In the genomic region with DNA sequence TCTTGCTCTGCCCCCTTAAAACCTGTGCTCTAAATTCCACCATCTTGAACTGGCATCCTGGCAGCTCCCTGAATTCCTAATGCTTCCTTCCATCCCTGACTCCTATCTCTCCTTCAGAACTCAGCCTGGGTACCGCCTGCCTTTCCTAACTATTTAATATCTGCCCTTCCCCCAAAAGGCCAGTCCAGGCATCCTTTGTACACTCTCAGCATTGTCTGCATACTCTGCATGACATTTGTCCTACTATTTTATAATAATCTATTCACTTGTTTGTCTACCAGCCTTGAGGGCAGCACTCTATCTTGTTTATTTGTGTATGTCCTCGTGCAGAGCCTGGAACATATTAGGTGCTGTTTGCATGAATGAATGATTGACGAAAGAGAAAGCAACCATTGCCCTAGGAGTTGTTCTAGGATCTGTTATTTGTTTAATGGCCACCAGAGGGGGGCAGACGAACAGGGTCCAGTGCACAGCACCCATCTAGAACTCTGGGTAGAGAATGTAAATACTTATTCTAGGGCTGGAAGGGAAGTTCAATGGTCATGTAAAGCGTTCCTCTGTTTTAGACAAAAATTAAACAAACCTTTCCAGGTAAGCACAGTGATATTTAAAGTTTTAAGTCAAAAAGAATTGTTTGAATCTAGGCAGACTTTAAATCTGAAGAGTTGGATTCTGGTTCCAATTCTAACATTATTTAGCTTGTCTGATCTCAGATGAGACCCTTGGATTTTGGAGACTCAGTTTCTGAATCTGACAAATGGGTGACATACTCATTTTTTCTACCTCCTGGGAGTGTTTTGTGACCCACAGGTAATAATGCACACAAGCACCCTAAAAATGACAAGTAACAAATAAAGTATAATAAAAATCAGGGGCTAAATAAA, we compare ENCODE assay signal across 8 cellular contexts.
DNase-seq lines count a peak whose midpoint lies in the region; ATAC-seq, FAIRE-seq and TF ChIP-seq lines count a peak whose summit lies in the region.

No MANE protein-coding gene starts in this region.

- DNase-seq in D721Med (ENCODE audit: insufficient read length, low spot score) (peak; percentile 36), GM19239 (ENCODE audit: insufficient read length, low spot score) (peak; percentile 67), NCI-H82 (lab: John Stamatoyannopoulos, UW) (peak; percentile 77), activated T-cell treated with anti-CD3 and anti-CD28 coated beads for 24 hours (ENCODE audit: low read depth) (peak; percentile 26), fibroblast of pulmonary artery (ENCODE audit: low read depth) (peak; percentile 87), nucleus accumbens (lab: John Stamatoyannopoulos, UW) (peak in 35 of 56 donors; percentile 9 to 70 (median 41)), vagina (ENCODE audit: extremely low spot score in 2 of 2) (no peak)

- H3K27me3 ChIP-seq in vagina, result no peaks in the 10 kb centered on the region

- no peak overlapping the region for H3K27ac ChIP-seq in vagina

- peak overlapping the region; percentile 6 for H3K4me3 ChIP-seq in fibroblast of pulmonary artery (replicated peaks; ENCODE audit: low read depth, low read length)
- no peak overlapping the region for H3K4me3 ChIP-seq in vagina

- H3K4me1 ChIP-seq in vagina, result peaks cover 12% of the 10 kb centered on the region

- no peaks in the 10 kb centered on the region for H3K9me3 ChIP-seq in vagina

- ATAC-seq in HG03159 (IDR thresholded peaks at IDR 0.05; ENCODE audit: unreplicated experiment), result peak; percentile 98

- no peak for TF ChIP-seq POLR2A in vagina (IDR thresholded peaks at IDR 0.05)

- intact Hi-C loops in vagina (cut with DNase I), result loop anchor here (2.0 to 5.0 kb wide), 2 partner anchors 130 to 199 kb away; no protein-coding TSS in a partner anchor

- FAIRE-seq in D721Med (lab: Jason Lieb, UNC), result peak; percentile 68
- FAIRE-seq in GM19239 (lab: Jason Lieb, UNC), result peak; percentile 74

- peak; percentile 89 for TF ChIP-seq CTCF in D721Med (IDR thresholded peaks at IDR 0.05; ENCODE audit: insufficient read depth, missing control alignments)
- TF ChIP-seq CTCF in fibroblast of pulmonary artery (IDR thresholded peaks at IDR 0.05; ENCODE audit: low read length, missing control alignments), result peak; percentile 71
- TF ChIP-seq CTCF in vagina (IDR thresholded peaks at IDR 0.05), result peak; percentile 49 to 81 (median 57)

- H3K36me3 ChIP-seq in vagina, result no peaks in the 10 kb centered on the region

Comparison
In these comparisons a context has a peak if more than half of its experiments do, and no peak if none do; other contexts are left out.
1. DNase-seq: peak in D721Med (single experiment), GM19239 (single experiment), NCI-H82 (single experiment), activated T-cell treated with anti-CD3 and anti-CD28 coated beads for 24 hours (single experiment), fibroblast of pulmonary artery (single experiment) and nucleus accumbens (35 of 56); none in vagina (0 of 2).
2. Peak in every context shown above with its lines, with median percentiles within 50 percentile points of each other: CTCF ChIP-seq.